Comparison of ENCODE assay signal across 19 cellular contexts in the genomic region with DNA sequence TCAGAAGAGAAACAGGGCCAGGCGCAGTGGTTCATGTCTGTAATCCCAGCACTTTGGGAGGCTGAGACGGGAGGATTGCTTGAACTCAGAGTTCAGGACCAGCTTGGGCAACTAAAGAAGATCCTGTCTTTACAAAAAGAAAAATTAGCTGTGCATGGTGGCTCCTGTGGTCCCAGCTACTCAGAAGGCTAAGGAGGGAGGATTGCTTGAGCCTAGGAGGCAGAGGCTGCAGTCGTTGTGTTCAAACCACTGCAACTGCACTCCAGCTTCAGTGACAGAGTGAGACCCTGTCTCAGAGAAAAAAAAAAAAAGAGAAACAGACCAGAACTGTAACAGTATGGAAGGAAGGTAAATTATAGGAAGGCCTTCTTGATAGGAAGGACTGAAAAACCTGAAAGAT. TPM values are rescaled to one million over a fixed set of nuclear protein-coding genes. Genes with fewer than 3 reads are reported as not detected.
DNase-seq lines count a peak whose midpoint lies in the region; ATAC-seq, FAIRE-seq and TF ChIP-seq lines count a peak whose summit lies in the region.
"Had no signal": no experiment of that assay in that cellular context is flagged by ENCODE, and none has a peak within 500 bp of the region (broad histone marks: within the 10 kb centered on the region; RNA-seq: fewer than 3 reads in every experiment).

No MANE protein-coding gene starts in this region.

- dilution Hi-C loops in mammary epithelial cell (cut with HindIII; ENCODE audit: low sequenced_read_pairs): no loop called here

- H3K9me3 ChIP-seq in mammary epithelial cell (replicated peaks; ENCODE audit: insufficient read depth, low read length) (no peaks in the 10 kb centered on the region), kidney (ENCODE audit: control insufficient read depth in 1 of 2, low read length in 2 of 2) (no peaks in the 10 kb centered on the region), psoas muscle (no peaks in the 10 kb centered on the region)
- H3K9me3 ChIP-seq: BE2C, SJCRH30 had no signal

- CTCF ChIA-PET in MCF 10A (lab: Yijun Ruan, JAX): interaction anchor here (0.6 to 1.6 kb wide), 4 partner anchors 8 to 75 kb away, joined by 3 to 5 read pairs (median 4); a partner anchor contains a TSS
- CTCF ChIA-PET in mammary epithelial cell (lab: Charles Lee; ENCODE audit: low non-redundant PET): no interaction called here

- ATAC-seq in HG02759 (IDR thresholded peaks at IDR 0.05; ENCODE audit: unreplicated experiment): no peak
- no peak for ATAC-seq in GM18873 (IDR thresholded peaks at IDR 0.05; ENCODE audit: low FRiP score, unreplicated experiment)
- no peak for ATAC-seq in stimulated activated memory B cell treated with anti-CD40 and anti-IgM and Interleukin-4, amounts not matched to agents 10 μg/mL and 1 μg/mL and 100 μg/mL, for 72 hours
- ATAC-seq in psoas muscle: no peak
- ATAC-seq: PC-3 had no signal

- POLR2A ChIA-PET in MCF 10A (lab: Yijun Ruan, JAX): interaction anchor here (0.7 to 23.4 kb wide), 9 partner anchors 6 to 74 kb away, joined by 3 to 654 read pairs (median 7); a partner anchor contains a TSS

- H3K4me1 ChIP-seq in mammary epithelial cell (ENCODE audit: insufficient read depth, low read length): peaks cover 18% of the 10 kb centered on the region
- H3K4me1 ChIP-seq in kidney (ENCODE audit: control insufficient read depth in 1 of 2, insufficient read depth in 1 of 2, low read depth in 1 of 2, low read length in 2 of 2): peaks cover 0 to 2% of the 10 kb centered on the region in 2 donors
- no peaks in the 10 kb centered on the region for H3K4me1 ChIP-seq in psoas muscle
- H3K4me1 ChIP-seq: SJCRH30 had no signal

- TF ChIP-seq CTCF in MCF 10A (IDR thresholded peaks at IDR 0.05; ENCODE audit: unreplicated experiment) (no peak), mammary epithelial cell (conservative IDR thresholded peaks at IDR 0.05 in 1 of 2, IDR thresholded peaks at IDR 0.05 in 1 of 2; ENCODE audit: extremely low read depth in 1 of 2, insufficient read depth in 1 of 2, low read depth in 1 of 2, low read length in 2 of 2) (no peak), VCaP (conservative IDR thresholded peaks at IDR 0.05) (no peak), kidney (IDR thresholded peaks at IDR 0.05; ENCODE audit: borderline replicate concordance, extremely low read depth, insufficient read depth) (no peak), psoas muscle (IDR thresholded peaks at IDR 0.05) (no peak)

- intact Hi-C loops in MCF 10A (cut with micrococcal nuclease) (no loop called here), mammary epithelial cell (cut with micrococcal nuclease) (no loop called here), kidney (cut with DNase I) (no loop called here), psoas muscle (cut with DNase I) (no loop called here)

- DNase-seq in MCF 10A (ENCODE audit: unreplicated experiment) (no peak), mammary epithelial cell (no peak), kidney (peak; percentile 0), psoas muscle (no peak)
- DNase-seq: 8988T; CD4-positive, CD25-positive, alpha-beta regulatory T cell; COR-L47; H9; Kasumi-1; NCI-H1105; NCI-H1694 treated with DMSO at 0.1 percent for 48 hours; NCI-H774; PC-3; SJCRH30 had no signal

- peaks cover 21% of the 10 kb centered on the region for H3K4me1 Mint-ChIP-seq in MCF 10A (ENCODE audit: insufficient read depth, unreplicated experiment)
- peaks cover 7% of the 10 kb centered on the region for H3K4me1 Mint-ChIP-seq in stimulated activated memory B cell treated with anti-CD40 and anti-IgM and Interleukin-4, amounts not matched to agents 10 μg/mL and 1 μg/mL and 100 μg/mL, for 72 hours
- H3K4me1 Mint-ChIP-seq: CD4-positive, CD25-positive, alpha-beta regulatory T cell had no signal

- H3K27me3 ChIP-seq in mammary epithelial cell (ENCODE audit: insufficient read depth, low read length): no peaks in the 10 kb centered on the region
- peaks cover 0 to 5% (median 0%) of the 10 kb centered on the region in 3 donors for H3K27me3 ChIP-seq in psoas muscle (ENCODE audit: insufficient read depth in 3 of 3, low read length in 2 of 3)
- H3K27me3 ChIP-seq: BE2C had no signal

- no peak overlapping the region for H3K4me2 ChIP-seq in mammary epithelial cell (ENCODE audit: insufficient read depth, low read depth, low read length)

- no peak overlapping the region for H2AFZ ChIP-seq in mammary epithelial cell (ENCODE audit: low read depth, low read length)

- no peaks in the 10 kb centered on the region for H3K9me3 Mint-ChIP-seq in MCF 10A (ENCODE audit: unreplicated experiment)
- no peaks in the 10 kb centered on the region for H3K9me3 Mint-ChIP-seq in stimulated activated memory B cell treated with anti-CD40 and anti-IgM and Interleukin-4, amounts not matched to agents 10 μg/mL and 1 μg/mL and 100 μg/mL, for 72 hours
- H3K9me3 Mint-ChIP-seq: CD4-positive, CD25-positive, alpha-beta regulatory T cell had no signal

- no peak overlapping the region for H3K4me3 Mint-ChIP-seq in MCF 10A (ENCODE audit: unreplicated experiment)
- no peak overlapping the region for H3K4me3 Mint-ChIP-seq in stimulated activated memory B cell treated with anti-CD40 and anti-IgM and Interleukin-4, amounts not matched to agents 10 μg/mL and 1 μg/mL and 100 μg/mL, for 72 hours
- H3K4me3 Mint-ChIP-seq: CD4-positive, CD25-positive, alpha-beta regulatory T cell; H9 had no signal

- H3K27ac Mint-ChIP-seq in MCF 10A (ENCODE audit: low read depth, unreplicated experiment): peak overlapping the region; percentile 69
- H3K27ac Mint-ChIP-seq in stimulated activated memory B cell treated with anti-CD40 and anti-IgM and Interleukin-4, amounts not matched to agents 10 μg/mL and 1 μg/mL and 100 μg/mL, for 72 hours: no peak overlapping the region
- H3K27ac Mint-ChIP-seq: CD4-positive, CD25-positive, alpha-beta regulatory T cell; H9 had no signal

- in situ Hi-C loops in mammary epithelial cell (cut with MboI; ENCODE audit: low sequenced_read_pairs in 2 of 2): no loop called here

- H3K4me3 ChIP-seq in mammary epithelial cell (replicated peaks in 1 of 3; ENCODE audit: insufficient read depth in 1 of 3, low read depth in 2 of 3, low read length in 3 of 3) (no peak overlapping the region), kidney (ENCODE audit: low read length in 2 of 2) (no peak overlapping the region), psoas muscle (no peak overlapping the region)
- H3K4me3 ChIP-seq: SJCRH30 had no signal

- H3K36me3 Mint-ChIP-seq in MCF 10A (ENCODE audit: insufficient read depth, unreplicated experiment): peaks cover 5% of the 10 kb centered on the region
- H3K36me3 Mint-ChIP-seq in stimulated activated memory B cell treated with anti-CD40 and anti-IgM and Interleukin-4, amounts not matched to agents 10 μg/mL and 1 μg/mL and 100 μg/mL, for 72 hours: no peaks in the 10 kb centered on the region
- H3K36me3 Mint-ChIP-seq: CD4-positive, CD25-positive, alpha-beta regulatory T cell had no signal

- no peaks in the 10 kb centered on the region for H3K27me3 Mint-ChIP-seq in MCF 10A (ENCODE audit: insufficient read depth, unreplicated experiment)
- peaks cover 28% of the 10 kb centered on the region for H3K27me3 Mint-ChIP-seq in stimulated activated memory B cell treated with anti-CD40 and anti-IgM and Interleukin-4, amounts not matched to agents 10 μg/mL and 1 μg/mL and 100 μg/mL, for 72 hours

- FAIRE-seq in kidney (lab: Jason Lieb, UNC): no peak

- no peaks in the 10 kb centered on the region for H4K20me1 ChIP-seq in mammary epithelial cell (ENCODE audit: insufficient read depth, low read length)

- BruUV-seq in MCF 10A (replicated peaks; lab: Mats Ljungman, UMichigan): no TSS peak
- BruUV-seq in mammary epithelial cell (replicated peaks; lab: Mats Ljungman, UMichigan): no TSS peak

- 67% methylated on average over 3 of the region's 3 CpGs for WGBS in mammary epithelial cell (ENCODE audit: low coverage, missing lambda C conversion rate)
- WGBS in psoas muscle, 3 donors: 70 to 87% (median 73%) methylated on average over 3 of the region's 3 CpGs

- H3K36me3 ChIP-seq in mammary epithelial cell (ENCODE audit: insufficient read depth, low read length) (no peaks in the 10 kb centered on the region), kidney (ENCODE audit: control insufficient read depth in 1 of 2, insufficient read depth in 2 of 2, low read length in 2 of 2) (no peaks in the 10 kb centered on the region), psoas muscle (ENCODE audit: insufficient read depth in 1 of 2, low read depth in 1 of 2) (no peaks in the 10 kb centered on the region)
- H3K36me3 ChIP-seq: BE2C, SJCRH30 had no signal

- H3K27ac ChIP-seq in mammary epithelial cell (ENCODE audit: insufficient read depth, low read depth, low read length) (no peak overlapping the region), VCaP (peak overlapping the region; percentile 30; the same call in 1 of the 2 replicates), kidney (ENCODE audit: low read depth in 2 of 2, low read length in 2 of 2) (no peak overlapping the region), psoas muscle (no peak overlapping the region)
- H3K27ac ChIP-seq: SJCRH30 had no signal

- H3K9ac ChIP-seq in mammary epithelial cell (ENCODE audit: insufficient read depth, low read length) (no peak overlapping the region), kidney (ENCODE audit: low read length in 2 of 2) (no peak overlapping the region)

- no peaks in the 10 kb centered on the region for H3K79me2 ChIP-seq in mammary epithelial cell (ENCODE audit: insufficient read depth, low read length)

RNA-seq across cellular contexts. Expression of a gene that starts 10.3 kb away (rescaled TPM):
- total RNA-seq in MCF 10A (2022) (33.5 and 38.8 TPM in 2 replicates), mammary epithelial cell (100 to 1,000 TPM in 1 of 2 donors, 10 to 100 TPM in 1; 59.1 to 112 TPM), kidney (48.8 TPM), psoas muscle (1 to 10 TPM in 3 of 4 donors, under 1 TPM in 1; 0.69 to 1.8 (median 1.4) TPM)
- polyA plus RNA-seq in mammary epithelial cell (43.2 TPM), kidney (ENCODE audit: insufficient read depth, low read depth, low replicate concordance) (81.2 TPM), psoas muscle (1 to 10 TPM; 1.3 to 6.5 (median 2.4) TPM)
- polyA minus RNA-seq in mammary epithelial cell: 43.4 TPM

Comparison
In these comparisons a context has a peak if more than half of its experiments do, and no peak if none do; other contexts are left out.
1. RNA of a gene that starts 10.3 kb away (total RNA-seq): 59.1 to 112 TPM in mammary epithelial cell, 48.8 TPM in kidney (single experiment) and 33.5 to 38.8 TPM in MCF 10A; 0.69 to 1.8 TPM in psoas muscle; every median in the first group is over 10 times any median in the second.